8 cellular contexts compared by ENCODE assay signal in genomic region chrX:7147431-7147977, GRCh38. TPM values are rescaled to one million over a fixed set of nuclear protein-coding genes. Genes with fewer than 3 reads are reported as not detected.
DNase-seq lines count a peak whose midpoint lies in the region; ATAC-seq and TF ChIP-seq lines count a peak whose summit lies in the region.

Gene STS (plus strand): TSS chrX:7147712. CDS start chrX:7253200, 105,488 bp downstream.

- intact Hi-C loops in cardiac septum (cut with DNase I) (loop anchor here (5.0 kb wide), 1 partner anchor 780 kb away; the partner anchor contains the start of gene PNPLA4), vagina (cut with DNase I) (no loop called here)

- H3K36me3 ChIP-seq in trophoblast cell (ENCODE audit: control insufficient read depth in 1 of 2, insufficient read depth in 2 of 2, low read length in 2 of 2): no peaks in the 10 kb centered on the region
- no peaks in the 10 kb centered on the region for H3K36me3 ChIP-seq in vagina

- peak within 1 kb of the TSS; percentile 82 for H3K27ac ChIP-seq in trophoblast cell (ENCODE audit: low read depth, low read length)
- peak within 1 kb of the TSS; percentile 82 for H3K27ac ChIP-seq in vagina

- H2BK5ac ChIP-seq in trophoblast cell (ENCODE audit: low read depth, low read length, poor library complexity): peak within 1 kb of the TSS; percentile 93

- H3K4me2 ChIP-seq in trophoblast cell (ENCODE audit: low read length): peak within 1 kb of the TSS; percentile 81

- peak within 1 kb of the TSS; percentile 85 for H2AFZ ChIP-seq in trophoblast cell (ENCODE audit: insufficient read depth, low read length, poor library complexity)

- peak within 1 kb of the TSS; percentile 45 for H2BK12ac ChIP-seq in trophoblast cell (ENCODE audit: low read length)

- H4K8ac ChIP-seq in trophoblast cell (ENCODE audit: low read depth, low read length): peak within 1 kb of the TSS; percentile 95

- peak within 1 kb of the TSS; percentile 82 for H3K9ac ChIP-seq in trophoblast cell (ENCODE audit: low read length)

- H3K79me1 ChIP-seq in trophoblast cell (ENCODE audit: low read length): peaks cover 3% of the 10 kb centered on the region

- DNase-seq in NCI-H82 (lab: John Stamatoyannopoulos, UW) (peak; percentile 66), NCI-H82 treated with DMSO at 0.1 percent for 48 hours (lab: John Stamatoyannopoulos, UW; ENCODE audit: unreplicated experiment) (no peak), NOMO-1 treated with DMSO at 0.1 percent for 48 hours (lab: John Stamatoyannopoulos, UW; ENCODE audit: unreplicated experiment) (peak; percentile 48), cardiac septum (ENCODE audit: low spot score) (peak; percentile 76), trophoblast cell (peak; percentile 25 to 62), vagina (ENCODE audit: extremely low spot score in 2 of 2) (no peak)
- peak; percentile 33 for DNase-seq in activated naive CD4-positive, alpha-beta T cell treated with anti-CD3 and anti-CD28 coated beads, Interleukin-2, amount 50 U/mL, for 16 hours

- peak within 1 kb of the TSS; percentile 95 for H2BK120ac ChIP-seq in trophoblast cell (ENCODE audit: insufficient read depth, low read length, poor library complexity)

- TF ChIP-seq POLR2A in vagina (IDR thresholded peaks at IDR 0.05): no peak

- H2AK5ac ChIP-seq in trophoblast cell (ENCODE audit: low read length): no peak within 1 kb of the TSS

- peak within 1 kb of the TSS; percentile 92 for H3K4me3 ChIP-seq in trophoblast cell (ENCODE audit: low read depth, low read length)
- H3K4me3 ChIP-seq in vagina: peak within 1 kb of the TSS; percentile 78 to 96

- H3K18ac ChIP-seq in trophoblast cell (ENCODE audit: low read length): peak within 1 kb of the TSS; percentile 91

- H3K79me2 ChIP-seq in trophoblast cell (ENCODE audit: control insufficient read depth, insufficient read depth, low read length, poor library complexity): peaks cover 4% of the 10 kb centered on the region

- WGBS in trophoblast cell (ENCODE audit: extremely low coverage, insufficient coverage, insufficient read length): no CpG with 5 or more reads among the region's 61 CpGs

- peak within 1 kb of the TSS; percentile 96 for H3K14ac ChIP-seq in trophoblast cell (ENCODE audit: low read length)

- H3K4me1 ChIP-seq in trophoblast cell (ENCODE audit: control insufficient read depth in 1 of 2, insufficient read depth in 2 of 2, low read length in 2 of 2) (peaks cover 0 to 3% of the 10 kb centered on the region in 2 experiments), vagina (peaks cover 22% of the 10 kb centered on the region)

- no peak for TF ChIP-seq CTCF in vagina (IDR thresholded peaks at IDR 0.05)

- H3K27me3 ChIP-seq in trophoblast cell (ENCODE audit: insufficient read depth, low read length): no peaks in the 10 kb centered on the region
- H3K27me3 ChIP-seq in vagina: no peaks in the 10 kb centered on the region

- H3K9me3 ChIP-seq in trophoblast cell (ENCODE audit: insufficient read depth, low read depth, low read length) (no peaks in the 10 kb centered on the region), vagina (no peaks in the 10 kb centered on the region)

- H3K4ac ChIP-seq in trophoblast cell (ENCODE audit: low read depth, low read length): peak within 1 kb of the TSS; percentile 91

- no peak within 1 kb of the TSS for H3K23ac ChIP-seq in trophoblast cell (ENCODE audit: low read length)

- H4K12ac ChIP-seq in trophoblast cell (ENCODE audit: low read depth, low read length): peak within 1 kb of the TSS; percentile 97

- peak within 1 kb of the TSS; percentile 99 for H4K91ac ChIP-seq in trophoblast cell (ENCODE audit: low read depth, low read length)

- ATAC-seq in HG02938 (IDR thresholded peaks at IDR 0.05; ENCODE audit: unreplicated experiment): peak; percentile 31

RNA-seq across cellular contexts. Expression of gene STS, which starts in this region (rescaled TPM):
- total RNA-seq in cardiac septum (8.2 TPM), vagina (6.4 TPM)
- polyA plus RNA-seq in trophoblast cell (2013): 61.0 and 67.8 TPM in 2 replicates

Comparison
In these comparisons a context has a peak if more than half of its experiments do, and no peak if none do; other contexts are left out.
1. DNase-seq: peak in NCI-H82 (single experiment), NOMO-1 treated with DMSO at 0.1 percent for 48 hours (single experiment), activated naive CD4-positive, alpha-beta T cell treated with anti-CD3 and anti-CD28 coated beads, Interleukin-2, amount 50 U/mL, for 16 hours (single experiment), cardiac septum (single experiment) and trophoblast cell (2 of 2); none in NCI-H82 treated with DMSO at 0.1 percent for 48 hours (single experiment) and vagina (0 of 2).